ENCODE assay signal across 15 cellular contexts in the genomic region with DNA sequence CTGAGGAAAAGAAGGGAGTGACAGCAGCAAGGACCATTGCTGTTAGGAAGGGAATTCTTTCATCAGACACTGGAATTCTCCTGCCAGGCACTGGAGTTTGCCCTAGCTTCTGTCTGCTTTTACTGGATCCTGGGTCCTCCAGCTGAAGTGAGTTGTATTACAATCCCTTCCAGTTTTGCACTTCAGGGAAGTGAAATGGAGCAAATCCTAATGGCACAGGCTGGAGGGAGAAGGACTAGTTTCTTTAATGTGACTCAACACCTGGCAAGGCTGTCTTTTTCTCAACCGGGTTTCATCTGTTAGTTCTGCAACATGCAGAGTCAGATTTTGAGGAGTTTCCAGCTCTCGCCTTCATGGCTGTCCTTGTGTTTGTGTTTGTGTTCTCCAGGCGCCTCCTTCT. TPM values are rescaled to one million over a fixed set of nuclear protein-coding genes. Genes with fewer than 3 reads are reported as not detected.
DNase-seq lines count a peak whose midpoint lies in the region; ATAC-seq and TF ChIP-seq lines count a peak whose summit lies in the region.
"Had no signal": no experiment of that assay in that cellular context is flagged by ENCODE, and none has a peak within 500 bp of the region (broad histone marks: within the 10 kb centered on the region; RNA-seq: fewer than 3 reads in every experiment).

No MANE protein-coding gene starts in this region.

- no peaks in the 10 kb centered on the region for H3K36me3 ChIP-seq in PC-9 (ENCODE audit: low read depth)

- in situ Hi-C loops in astrocyte of the spinal cord (cut with HindIII; ENCODE audit: low sequenced_read_pairs): no loop called here

- ATAC-seq in foreskin keratinocyte (peak; percentile 26), sciatic nerve (peak; percentile 55)
- ATAC-seq: activated naive CD8-positive, alpha-beta T cell treated with anti-CD3 and anti-CD28 coated beads, Interleukin-2, amount 50 U/mL, for 24 hours had no signal

- H3K4me1 ChIP-seq in foreskin keratinocyte: peaks cover 18% of the 10 kb centered on the region
- H3K4me1 ChIP-seq in PC-9 (replicated peaks; ENCODE audit: insufficient read depth): no peaks in the 10 kb centered on the region

- H3K27ac ChIP-seq in foreskin keratinocyte (no peak overlapping the region), PC-9 (no peak overlapping the region)

- no peak overlapping the region for H2AFZ ChIP-seq in PC-9

- no peaks in the 10 kb centered on the region for H3F3A ChIP-seq in PC-9 (ENCODE audit: insufficient read depth, low read depth)

- BruUV-seq in PC-9 (replicated peaks; lab: Mats Ljungman, UMichigan): no TSS peak

- peaks cover 7% of the 10 kb centered on the region for H4K20me1 ChIP-seq in PC-9 (ENCODE audit: insufficient read depth)

- no peak overlapping the region for H3K4me2 ChIP-seq in PC-9
- H3K4me2 ChIP-seq: SK-N-SH had no signal

- TF ChIP-seq CTCF in astrocyte of the spinal cord (IDR thresholded peaks at IDR 0.05; ENCODE audit: low read depth, low read length): no peak
- TF ChIP-seq CTCF in foreskin keratinocyte (conservative IDR thresholded peaks at IDR 0.05): no peak
- no peak for TF ChIP-seq CTCF in PC-9 (conservative IDR thresholded peaks at IDR 0.05)

- peak; percentile 68 for DNase-seq in GM03348 (ENCODE audit: low spot score)
- DNase-seq in astrocyte of the spinal cord (ENCODE audit: low read depth, low spot score): peak; percentile 54
- peak in 1 of 2 donors; percentile 7 for DNase-seq in foreskin keratinocyte
- DNase-seq in sciatic nerve (ENCODE audit: low spot score): no peak
- no peak for DNase-seq in dermis blood vessel endothelial cell
- no peak for DNase-seq in NCI-H524 treated with DMSO at 0.1 percent for 48 hours (lab: John Stamatoyannopoulos, UW)
- DNase-seq in PC-9: no peak
- no peak for DNase-seq in CD1c-positive myeloid dendritic cell (ENCODE audit: extremely low spot score)
- DNase-seq: activated B cell treated with CpG ODN at 0.5 μM for 24 hours; activated CD8-positive, alpha-beta memory T cell treated with anti-CD3 and anti-CD28 coated beads, Interleukin-2, amount 50 U/mL, for 48 hours; activated naive CD8-positive, alpha-beta T cell treated with anti-CD3 and anti-CD28 coated beads, Interleukin-2, amount 50 U/mL, for 24 hours; DMS153; NCI-H2107; SK-N-SH; stimulated activated CD4-positive, alpha-beta T cell treated with anti-CD3 and anti-CD28 coated beads, Interleukin-2, amount 100 ng/mL, for 24 hours had no signal

- POLR2A ChIA-PET in PC-9 (lab: Charles Lee; ENCODE audit: unreplicated experiment): no interaction called here

- H3K9me3 ChIP-seq in PC-9 (ENCODE audit: insufficient read depth, low read depth): no peaks in the 10 kb centered on the region
- H3K9me3 ChIP-seq: SK-N-SH had no signal

- intact Hi-C loops in sciatic nerve (cut with DNase I): no loop called here
- intact Hi-C loops in PC-9 (cut with micrococcal nuclease; ENCODE audit: unreplicated experiment): no loop called here

- peaks cover 33% of the 10 kb centered on the region for H3K79me2 ChIP-seq in PC-9 (ENCODE audit: low read depth)

- CTCF ChIA-PET in PC-9 (lab: Charles Lee): no interaction called here

- H3K9me2 ChIP-seq in PC-9 (ENCODE audit: insufficient read depth): no peaks in the 10 kb centered on the region
- H3K9me2 ChIP-seq: SK-N-SH had no signal

- H3K4me3 ChIP-seq in astrocyte of the spinal cord (ENCODE audit: low read depth, low read length) (no peak overlapping the region), PC-9 (no peak overlapping the region)

- H3K27me3 ChIP-seq in foreskin keratinocyte (no peaks in the 10 kb centered on the region), PC-9 (ENCODE audit: insufficient read depth, low read depth) (no peaks in the 10 kb centered on the region)

RNA-seq across cellular contexts. Expression of a gene that starts 45.8 kb away (rescaled TPM):
- total RNA-seq in foreskin keratinocyte (11.2 and 12.6 TPM in 2 replicates), sciatic nerve (38.8 TPM), dermis blood vessel endothelial cell (9.9 and 16.1 TPM in 2 replicates), PC-9 (2021) (52.1 and 62.8 TPM in 2 replicates)
- 4.7 and 4.8 TPM in 2 replicates for polyA plus RNA-seq in foreskin keratinocyte

Comparison
In these comparisons a context has a peak if more than half of its experiments do, and no peak if none do; other contexts are left out.
1. DNase-seq: peak in GM03348 (single experiment) and astrocyte of the spinal cord (single experiment); none in sciatic nerve (single experiment), dermis blood vessel endothelial cell (single experiment), NCI-H524 treated with DMSO at 0.1 percent for 48 hours (single experiment), PC-9 (0 of 2) and CD1c-positive myeloid dendritic cell (single experiment).